In genomic region chr4:111108138-111108537, GRCh38 we compare ENCODE assay signal across 32 cellular contexts.
"Had no signal": no experiment of that assay in that cellular context is flagged by ENCODE, and none has a peak within 500 bp of the region (broad histone marks: within the 10 kb centered on the region; RNA-seq: fewer than 3 reads in every experiment).

No MANE protein-coding gene starts in this region.

- DNase-seq: activated B cell treated with CpG ODN at 0.5 μM for 24 hours; activated CD4-positive, alpha-beta memory T cell treated with anti-CD3 and anti-CD28 coated beads for 36 hours; activated CD4-positive, alpha-beta T cell treated with anti-CD3 and anti-CD28 coated beads for 4 hours; activated CD4-positive, alpha-beta T cell treated with anti-CD3 and anti-CD28 coated beads, Interleukin-2, amount 50 U/mL, for 1 hour; activated CD4-positive, CD25-positive, alpha-beta regulatory T cell treated with anti-CD3 and anti-CD28 coated beads, Interleukin-2, amount 50 U/mL, for 72 hours; activated CD8-positive, alpha-beta memory T cell treated with anti-CD3 and anti-CD28 coated beads, Interleukin-2, amount 10 ng/mL, durations not matched to agents 7 days and 5 days; activated effector memory CD4-positive, alpha-beta T cell treated with anti-CD3 and anti-CD28 coated beads, Interleukin-2, amount 50 U/mL, for 16 hours; activated naive CD4-positive, alpha-beta T cell; activated naive CD4-positive, alpha-beta T cell treated with anti-CD3 and anti-CD28 coated beads, Interleukin-2, amount 50 U/mL, for 16 hours; activated naive CD8-positive, alpha-beta T cell treated with anti-CD3 and anti-CD28 coated beads for 36 hours; activated T-cell treated with anti-CD3 and anti-CD28 coated beads, Interleukin-2, amount 50 U/mL, for 1 hour; activated T-cell treated with anti-CD3 and anti-CD28 coated beads, Interleukin-2, amount 50 U/mL, for 72 hours; amniotic stem cell; aorta; NCI-H1048; NCI-H1105 treated with DMSO at 0.1 percent for 48 hours; NCI-H1436; NCI-H1694; NCI-H1930; NCI-H2081 treated with DMSO at 0.1 percent for 48 hours; NCI-H226; NCI-H524 treated with DMSO at 0.1 percent for 48 hours; PC-9; SW 1271; T-helper 1 cell; T-helper 2 cell; T-helper 9 cell had no signal

- ATAC-seq: activated CD8-positive, alpha-beta memory T cell treated with anti-CD3 and anti-CD28 coated beads, Interleukin-2, amount 10 ng/mL, durations not matched to agents 7 days and 5 days; activated T-cell treated with anti-CD3 and anti-CD28 coated beads, Interleukin-2, amount 50 U/mL, for 72 hours; activated T-helper 17 cell treated with anti-CD3 and anti-CD28 coated beads, Interleukin-2, amount 50 U/mL, for 72 hours; Right ventricle myocardium inferior had no signal

- H3K4me3 ChIP-seq: coronary artery, PC-9 had no signal

- H3K4me2 ChIP-seq: PC-9 had no signal

- H2AFZ ChIP-seq: PC-9 had no signal

- H3K27ac ChIP-seq: coronary artery, PC-9, RWPE1, VCaP had no signal
